9 cellular contexts compared by ENCODE assay signal in the genomic region with DNA sequence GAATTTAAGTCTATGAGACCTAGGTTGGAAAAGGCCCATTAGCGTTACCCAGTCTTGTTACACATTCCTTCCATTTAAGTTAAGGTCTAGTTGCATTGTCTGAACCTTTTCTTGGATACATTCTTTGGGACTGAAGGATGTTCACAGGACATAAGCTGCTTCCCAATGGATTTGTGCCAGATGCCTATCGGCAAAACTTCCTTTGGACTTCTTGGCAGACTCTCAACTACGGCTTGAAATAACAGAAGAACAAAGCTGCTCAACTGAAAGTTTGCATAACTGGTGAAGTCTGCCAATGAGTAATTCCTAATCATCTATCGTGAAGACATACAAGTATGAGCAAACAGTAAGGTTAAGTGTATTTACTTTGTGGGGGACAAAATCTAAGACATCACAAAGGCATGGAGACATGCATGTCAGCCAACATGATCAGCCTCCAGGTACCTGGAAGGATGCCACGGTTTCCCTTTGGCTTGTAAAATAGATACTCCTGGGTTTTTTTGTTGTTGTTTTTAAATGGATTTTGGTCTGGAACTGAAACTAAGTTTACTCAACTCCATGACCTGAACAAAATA. TPM values are rescaled to one million over a fixed set of nuclear protein-coding genes. Genes with fewer than 3 reads are reported as not detected.
A peak's percentile ranks its signal among the peaks of the same experiment; 100 is the strongest.
DNase-seq lines count a peak whose midpoint lies in the region; ATAC-seq and TF ChIP-seq lines count a peak whose summit lies in the region.
"Had no signal": no experiment of that assay in that cellular context is flagged by ENCODE, and none has a peak within 500 bp of the region (broad histone marks: within the 10 kb centered on the region; RNA-seq: fewer than 3 reads in every experiment).

No MANE protein-coding gene starts in this region.

- H3K9me3 Mint-ChIP-seq in MCF 10A (ENCODE audit: unreplicated experiment): no peaks in the 10 kb centered on the region

- BruUV-seq in MCF 10A (replicated peaks; lab: Mats Ljungman, UMichigan): no TSS peak

- TF ChIP-seq CTCF in AG09309 (IDR thresholded peaks at IDR 0.05; ENCODE audit: control insufficient read depth, insufficient read depth, low read depth, low read length, missing control alignments) (no peak), MCF 10A (IDR thresholded peaks at IDR 0.05; ENCODE audit: unreplicated experiment) (no peak), lower lobe of right lung (IDR thresholded peaks at IDR 0.05) (no peak)

- in situ Hi-C loops in G401 (cut with HindIII; ENCODE audit: low sequenced_read_pairs): no loop called here

- peak overlapping the region; percentile 65 for H3K27ac ChIP-seq in lower lobe of right lung

- H3K4me1 ChIP-seq in lower lobe of right lung: peaks cover 44% of the 10 kb centered on the region

- no peaks in the 10 kb centered on the region for H3K27me3 Mint-ChIP-seq in MCF 10A (ENCODE audit: insufficient read depth, unreplicated experiment)

- peak overlapping the region; percentile 61 for H3K27ac Mint-ChIP-seq in MCF 10A (ENCODE audit: low read depth, unreplicated experiment)

- no peaks in the 10 kb centered on the region for H3K36me3 ChIP-seq in lower lobe of right lung

- peak overlapping the region; percentile 25 for H3K4me3 Mint-ChIP-seq in MCF 10A (ENCODE audit: unreplicated experiment)

- peak; percentile 79 to 90 for ATAC-seq in lower lobe of right lung
- no peak for ATAC-seq in HG03457 (IDR thresholded peaks at IDR 0.05; ENCODE audit: unreplicated experiment)
- no peak for ATAC-seq in GM18517 (IDR thresholded peaks at IDR 0.05; ENCODE audit: unreplicated experiment)
- no peak for ATAC-seq in HG03442 (IDR thresholded peaks at IDR 0.05; ENCODE audit: unreplicated experiment)

- H3K4me3 ChIP-seq in AG09309 (ENCODE audit: control insufficient read depth, low read depth, low read length): no peak overlapping the region
- H3K4me3 ChIP-seq in lower lobe of right lung: no peak overlapping the region

- CTCF ChIA-PET in MCF 10A (lab: Yijun Ruan, JAX): interaction anchor here (0.5 to 1.5 kb wide), 3 partner anchors 58 to 120 kb away, joined by 3 read pairs; no protein-coding TSS in a partner anchor

- peak; percentile 93 for TF ChIP-seq EP300 in Ishikawa (IDR thresholded peaks at IDR 0.05; ENCODE audit: borderline replicate concordance)

- peaks cover 30% of the 10 kb centered on the region for H3K36me3 Mint-ChIP-seq in MCF 10A (ENCODE audit: insufficient read depth, unreplicated experiment)

- intact Hi-C loops in MCF 10A (cut with micrococcal nuclease): no loop called here
- intact Hi-C loops in lower lobe of right lung (cut with DNase I): no loop called here

- TF ChIP-seq RAD21 in Ishikawa (IDR thresholded peaks at IDR 0.05; ENCODE audit: low read depth): peak; percentile 4; the same call in 1 of the 2 replicates

- POLR2A ChIA-PET in MCF 10A (lab: Yijun Ruan, JAX): interaction anchor here (0.7 to 6.6 kb wide), 11 partner anchors 14 to 1401 kb away, joined by 3 to 88 read pairs (median 4); a partner anchor contains a TSS

- H3K9me3 ChIP-seq in lower lobe of right lung: no peaks in the 10 kb centered on the region

- no peaks in the 10 kb centered on the region for H3K27me3 ChIP-seq in lower lobe of right lung (ENCODE audit: low read depth)

- peaks cover 33% of the 10 kb centered on the region for H3K4me1 Mint-ChIP-seq in MCF 10A (ENCODE audit: insufficient read depth, unreplicated experiment)

- peak; percentile 90 for DNase-seq in AG09309 (ENCODE audit: low read depth)
- DNase-seq in MCF 10A (ENCODE audit: unreplicated experiment): peak; percentile 99
- no peak for DNase-seq in lower lobe of right lung
- no peak for DNase-seq in G401 (ENCODE audit: low spot score)
- DNase-seq: effector CD4-positive, alpha-beta T cell had no signal

TF ChIP-seq in Ishikawa, 13 proteins besides CTCF, POLR2A, EP300 and RAD21:
- no peak for TF ChIP-seq ZBTB7A (IDR thresholded peaks at IDR 0.05; ENCODE audit: low read depth)
- peak; percentile 88 for TF ChIP-seq TCF12 (IDR thresholded peaks at IDR 0.05; ENCODE audit: low read depth)
- peak; percentile 73 for TF ChIP-seq CEBPB (IDR thresholded peaks at IDR 0.05)
- TF ChIP-seq, protein P1, sequence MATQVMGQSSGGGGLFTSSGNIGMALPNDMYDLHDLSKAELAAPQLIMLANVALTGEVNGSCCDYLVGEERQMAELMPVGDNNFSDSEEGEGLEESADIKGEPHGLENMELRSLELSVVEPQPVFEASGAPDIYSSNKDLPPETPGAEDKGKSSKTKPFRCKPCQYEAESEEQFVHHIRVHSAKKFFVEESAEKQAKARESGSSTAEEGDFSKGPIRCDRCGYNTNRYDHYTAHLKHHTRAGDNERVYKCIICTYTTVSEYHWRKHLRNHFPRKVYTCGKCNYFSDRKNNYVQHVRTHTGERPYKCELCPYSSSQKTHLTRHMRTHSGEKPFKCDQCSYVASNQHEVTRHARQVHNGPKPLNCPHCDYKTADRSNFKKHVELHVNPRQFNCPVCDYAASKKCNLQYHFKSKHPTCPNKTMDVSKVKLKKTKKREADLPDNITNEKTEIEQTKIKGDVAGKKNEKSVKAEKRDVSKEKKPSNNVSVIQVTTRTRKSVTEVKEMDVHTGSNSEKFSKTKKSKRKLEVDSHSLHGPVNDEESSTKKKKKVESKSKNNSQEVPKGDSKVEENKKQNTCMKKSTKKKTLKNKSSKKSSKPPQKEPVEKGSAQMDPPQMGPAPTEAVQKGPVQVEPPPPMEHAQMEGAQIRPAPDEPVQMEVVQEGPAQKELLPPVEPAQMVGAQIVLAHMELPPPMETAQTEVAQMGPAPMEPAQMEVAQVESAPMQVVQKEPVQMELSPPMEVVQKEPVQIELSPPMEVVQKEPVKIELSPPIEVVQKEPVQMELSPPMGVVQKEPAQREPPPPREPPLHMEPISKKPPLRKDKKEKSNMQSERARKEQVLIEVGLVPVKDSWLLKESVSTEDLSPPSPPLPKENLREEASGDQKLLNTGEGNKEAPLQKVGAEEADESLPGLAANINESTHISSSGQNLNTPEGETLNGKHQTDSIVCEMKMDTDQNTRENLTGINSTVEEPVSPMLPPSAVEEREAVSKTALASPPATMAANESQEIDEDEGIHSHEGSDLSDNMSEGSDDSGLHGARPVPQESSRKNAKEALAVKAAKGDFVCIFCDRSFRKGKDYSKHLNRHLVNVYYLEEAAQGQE (IDR thresholded peaks at IDR 0.05; ENCODE audit: low read depth): no peak
- TF ChIP-seq NFIC (IDR thresholded peaks at IDR 0.05): peak; percentile 98
- TF ChIP-seq TAF1 (IDR thresholded peaks at IDR 0.05; ENCODE audit: low read depth): no peak
- TF ChIP-seq EGR1 (IDR thresholded peaks at IDR 0.05): no peak
- no peak; the same call in none of the 2 replicates for TF ChIP-seq FOXM1 (IDR thresholded peaks at IDR 0.05; ENCODE audit: borderline replicate concordance, low read depth)
- TF ChIP-seq, protein P2, sequence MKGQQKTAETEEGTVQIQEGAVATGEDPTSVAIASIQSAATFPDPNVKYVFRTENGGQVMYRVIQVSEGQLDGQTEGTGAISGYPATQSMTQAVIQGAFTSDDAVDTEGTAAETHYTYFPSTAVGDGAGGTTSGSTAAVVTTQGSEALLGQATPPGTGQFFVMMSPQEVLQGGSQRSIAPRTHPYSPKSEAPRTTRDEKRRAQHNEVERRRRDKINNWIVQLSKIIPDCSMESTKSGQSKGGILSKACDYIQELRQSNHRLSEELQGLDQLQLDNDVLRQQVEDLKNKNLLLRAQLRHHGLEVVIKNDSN (IDR thresholded peaks at IDR 0.05): no peak
- no peak for TF ChIP-seq YY1 (IDR thresholded peaks at IDR 0.05; ENCODE audit: low read depth)
- no peak for TF ChIP-seq CREB1 (IDR thresholded peaks at IDR 0.05; ENCODE audit: low read depth)
- TF ChIP-seq TEAD4 (IDR thresholded peaks at IDR 0.05): peak; percentile 81
- TF ChIP-seq, protein P3, sequence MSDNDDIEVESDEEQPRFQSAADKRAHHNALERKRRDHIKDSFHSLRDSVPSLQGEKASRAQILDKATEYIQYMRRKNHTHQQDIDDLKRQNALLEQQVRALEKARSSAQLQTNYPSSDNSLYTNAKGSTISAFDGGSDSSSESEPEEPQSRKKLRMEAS (IDR thresholded peaks at IDR 0.05): 0 out of 2 replicates have a peak, but pooled peaks have one; percentile 11
TF ChIP-seq in Ishikawa: peak in this region for 5.

RNA-seq across cellular contexts. Expression of a gene that starts 35.4 kb away (rescaled TPM):
- total RNA-seq in MCF 10A (2022) (64.8 and 78.3 TPM in 2 replicates), lower lobe of right lung (41.4 TPM)
- 62.6 and 73.2 TPM in 2 replicates for total RNA-seq in G401 (2014; rRNA removed; shearing (Covaris generic))

Comparison
In these comparisons a context has a peak if more than half of its experiments do, and no peak if none do; other contexts are left out.
1. DNase-seq: peak in AG09309 (single experiment) and MCF 10A (single experiment); none in lower lobe of right lung (single experiment) and G401 (single experiment).
2. ATAC-seq: peak in lower lobe of right lung (2 of 2); none in HG03457 (single experiment), GM18517 (single experiment) and HG03442 (single experiment).